16 cellular contexts compared by ENCODE assay signal in the genomic region with DNA sequence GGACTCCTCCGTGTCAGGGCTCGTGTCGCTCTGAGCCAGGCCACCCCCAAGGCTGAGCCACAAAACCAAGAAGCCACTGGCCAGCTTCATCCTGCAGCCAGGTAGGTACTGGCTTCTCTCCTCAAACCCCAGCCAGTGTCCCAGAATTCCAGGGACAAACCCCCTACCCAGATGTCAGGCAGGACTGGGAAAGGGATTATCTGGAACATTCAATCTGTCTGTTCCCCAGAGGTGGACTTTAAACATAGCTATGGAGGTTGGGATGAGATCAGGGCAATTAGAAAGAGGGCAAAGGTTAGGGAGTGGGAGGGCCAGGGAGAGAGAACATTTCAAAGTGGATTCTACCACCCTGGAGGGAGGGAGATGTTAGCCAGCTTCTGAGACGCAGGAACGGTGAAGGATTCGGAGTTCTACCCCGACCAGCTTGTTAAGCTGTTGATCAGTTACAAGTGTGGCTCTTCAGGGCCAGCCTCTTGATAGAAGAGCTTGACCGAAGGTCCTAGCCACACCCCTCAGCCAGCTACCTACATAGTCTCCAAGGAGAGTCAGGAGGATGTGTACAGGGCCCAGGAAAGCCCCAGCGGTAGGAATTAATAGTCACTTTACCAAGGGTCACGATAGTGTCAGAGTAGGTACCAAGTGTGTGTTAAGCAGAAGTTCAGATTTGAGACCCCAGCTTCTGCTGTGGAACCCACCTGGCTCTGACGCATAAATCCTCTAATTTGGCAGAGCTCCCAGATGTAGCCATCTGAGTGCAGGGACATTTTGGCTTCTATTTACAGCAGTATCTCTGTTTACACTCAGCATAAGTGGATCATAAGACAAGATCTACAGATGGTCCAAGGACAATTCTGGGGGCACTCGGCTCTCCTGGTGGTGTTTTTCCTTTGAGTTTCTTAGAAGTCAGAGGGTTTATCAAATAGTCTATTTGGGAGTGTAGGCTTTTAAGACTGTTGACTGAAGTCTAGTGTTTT. TPM values are rescaled to one million over a fixed set of nuclear protein-coding genes. Genes with fewer than 3 reads are reported as not detected.
A peak's percentile ranks its signal among the peaks of the same experiment; 100 is the strongest.
DNase-seq lines count a peak whose midpoint lies in the region; ATAC-seq, FAIRE-seq and TF ChIP-seq lines count a peak whose summit lies in the region.
"Had no signal": no experiment of that assay in that cellular context is flagged by ENCODE, and none has a peak within 500 bp of the region (broad histone marks: within the 10 kb centered on the region; RNA-seq: fewer than 3 reads in every experiment).

A gene with protein sequence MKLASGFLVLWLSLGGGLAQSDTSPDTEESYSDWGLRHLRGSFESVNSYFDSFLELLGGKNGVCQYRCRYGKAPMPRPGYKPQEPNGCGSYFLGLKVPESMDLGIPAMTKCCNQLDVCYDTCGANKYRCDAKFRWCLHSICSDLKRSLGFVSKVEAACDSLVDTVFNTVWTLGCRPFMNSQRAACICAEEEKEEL (minus strand): TSS at position 211 of the 974 bp plus-strand sequence. CDS start 121 bp downstream, at position 90.

- H3K36me3 Mint-ChIP-seq in WTC11: no peaks in the 10 kb centered on the region

- H4K20me1 ChIP-seq in OCI-LY7 (ENCODE audit: insufficient read depth, low read length): no peaks in the 10 kb centered on the region

- TF ChIP-seq CTCF in WTC11 (IDR thresholded peaks at IDR 0.05): no peak
- TF ChIP-seq CTCF in lung (IDR thresholded peaks at IDR 0.05; ENCODE audit: control extremely low read depth, extremely low read depth): no peak
- no peak for TF ChIP-seq CTCF in OCI-LY7 (conservative IDR thresholded peaks at IDR 0.05; ENCODE audit: low read length)

- H3K4me1 Mint-ChIP-seq in WTC11: peaks cover 30% of the 10 kb centered on the region
- H3K4me1 Mint-ChIP-seq: activated CD4-positive, alpha-beta T cell treated with anti-CD3 and anti-CD28 coated beads, Interleukin-2, amount 10 ng/mL, durations not matched to agents 7 days and 5 days had no signal

- no peak within 1 kb of the TSS for H3K4me3 Mint-ChIP-seq in WTC11
- H3K4me3 Mint-ChIP-seq: activated CD4-positive, alpha-beta T cell treated with anti-CD3 and anti-CD28 coated beads, Interleukin-2, amount 10 ng/mL, durations not matched to agents 7 days and 5 days had no signal

- H3K9me3 ChIP-seq in lung (ENCODE audit: control insufficient read depth in 2 of 2, insufficient read depth in 1 of 2, low read length in 1 of 2) (no peaks in the 10 kb centered on the region), OCI-LY7 (ENCODE audit: low read length) (no peaks in the 10 kb centered on the region)
- H3K9me3 ChIP-seq: pancreas, SJCRH30 had no signal

- H3K79me2 ChIP-seq in OCI-LY7 (ENCODE audit: insufficient read depth, low read depth, low read length): no peaks in the 10 kb centered on the region

- H3K4me1 ChIP-seq in lung (ENCODE audit: control insufficient read depth in 2 of 2, insufficient read depth in 2 of 2, low read length in 2 of 2) (no peaks in the 10 kb centered on the region), OCI-LY7 (ENCODE audit: insufficient read depth, low read length, poor library complexity, severe bottlenecking) (no peaks in the 10 kb centered on the region)
- H3K4me1 ChIP-seq: pancreas had no signal

- no peak for ATAC-seq in WTC11
- peak; percentile 76 for ATAC-seq in lung (ENCODE audit: insufficient read depth, low FRiP score)

- no peak within 1 kb of the TSS for H2AFZ ChIP-seq in OCI-LY7 (ENCODE audit: low read length)

- H3K4me3 ChIP-seq in lung (no peak within 1 kb of the TSS), OCI-LY7 (ENCODE audit: low read depth, low read length, poor library complexity, severe bottlenecking) (no peak within 1 kb of the TSS)
- H3K4me3 ChIP-seq: pancreas, SJCRH30 had no signal

- DNase-seq in D341Med (ENCODE audit: low spot score) (peak; percentile 34), NCI-H2029 treated with DMSO at 0.1 percent for 48 hours (lab: John Stamatoyannopoulos, UW) (peak; percentile 64), WTC11 (ENCODE audit: low spot score) (no peak), lung (ENCODE audit: low spot score) (peak; percentile 79), OCI-LY7 (ENCODE audit: low spot score) (no peak), H54 (ENCODE audit: insufficient read length, low spot score) (no peak), anterior cingulate cortex (lab: John Stamatoyannopoulos, UW) (no peak), NCI-H1930 (lab: John Stamatoyannopoulos, UW) (no peak)
- DNase-seq: activated CD4-positive, alpha-beta T cell treated with anti-CD3 and anti-CD28 coated beads, Interleukin-2, amount 10 ng/mL, durations not matched to agents 7 days and 5 days; activated naive CD4-positive, alpha-beta T cell treated with Interleukin-2 at 50 U/mL for 16 hours; cortex of kidney; pancreas had no signal

- no peaks in the 10 kb centered on the region for H3K27me3 ChIP-seq in lung (ENCODE audit: control insufficient read depth, insufficient read depth)
- H3K27me3 ChIP-seq: pancreas, SJCRH30 had no signal

- no peaks in the 10 kb centered on the region for H3K27me3 Mint-ChIP-seq in WTC11 (ENCODE audit: low read depth)

- no peak for FAIRE-seq in H54 (lab: Jason Lieb, UNC)
- FAIRE-seq: keratinocyte, pancreas had no signal

- WGBS in lung, 2 donors: 71 to 84% methylated on average over 12 of the region's 12 CpGs

- no peak within 1 kb of the TSS for H3K4me2 ChIP-seq in OCI-LY7 (ENCODE audit: low read length)

- H3K36me3 ChIP-seq in lung (ENCODE audit: control insufficient read depth in 2 of 2, insufficient read depth in 2 of 2, low read length in 2 of 2): no peaks in the 10 kb centered on the region
- no peaks in the 10 kb centered on the region for H3K36me3 ChIP-seq in OCI-LY7 (ENCODE audit: insufficient read depth, low read length)
- H3K36me3 ChIP-seq: pancreas, SJCRH30 had no signal

- intact Hi-C loops in OCI-LY7 (cut with micrococcal nuclease; ENCODE audit: unreplicated experiment): no loop called here

- CTCF ChIA-PET in WTC11 (lab: Charles Lee) (interaction anchor here (0.6 to 0.7 kb wide), 2 partner anchors 47 to 360 kb away, joined by 3 to 4 read pairs; no protein-coding TSS in a partner anchor), OCI-LY7 (lab: Charles Lee; ENCODE audit: unreplicated experiment) (no interaction called here)

- no TSS peak for BruUV-seq in OCI-LY7 (replicated peaks; lab: Mats Ljungman, UMichigan)

- H3K27ac ChIP-seq in lung (ENCODE audit: low read depth in 1 of 2, low read length in 1 of 2) (peak within 1 kb of the TSS in 1 of 2 donors; percentile 6), OCI-LY7 (ENCODE audit: low read depth, low read length, poor library complexity, severe bottlenecking) (no peak within 1 kb of the TSS)
- H3K27ac ChIP-seq: pancreas, SJCRH30 had no signal

- no peaks in the 10 kb centered on the region for H3K9me3 Mint-ChIP-seq in WTC11
- H3K9me3 Mint-ChIP-seq: activated CD4-positive, alpha-beta T cell treated with anti-CD3 and anti-CD28 coated beads, Interleukin-2, amount 10 ng/mL, durations not matched to agents 7 days and 5 days had no signal

- H3K9me2 ChIP-seq in OCI-LY7 (ENCODE audit: insufficient read depth, low read length): no peaks in the 10 kb centered on the region

- TF ChIP-seq POLR2A in H54 (IDR thresholded peaks at IDR 0.05; ENCODE audit: low read depth, low read length): no peak

- H3K27ac Mint-ChIP-seq in WTC11: 0 out of 2 replicates have a peak within 1 kb of the TSS, but pooled peaks have one; percentile 27
- H3K27ac Mint-ChIP-seq: activated CD4-positive, alpha-beta T cell treated with anti-CD3 and anti-CD28 coated beads, Interleukin-2, amount 10 ng/mL, durations not matched to agents 7 days and 5 days had no signal

- POLR2A ChIA-PET in WTC11 (lab: Charles Lee) (no interaction called here), OCI-LY7 (lab: Charles Lee) (interaction anchor here (0.6 kb wide), 1 partner anchor 47 kb away, joined by 5 read pairs; no protein-coding TSS in a partner anchor)

TF ChIP-seq in WTC11, 78 proteins besides CTCF, POLR2A, EP300 and RAD21:
- TF ChIP-seq ELF4 (CRISPR knock-in tag; IDR thresholded peaks at IDR 0.05; ENCODE audit: low read depth): no peak
- TF ChIP-seq USF1 (CRISPR knock-in tag; IDR thresholded peaks at IDR 0.05): no peak
- no peak for TF ChIP-seq ATF6 (CRISPR knock-in tag; IDR thresholded peaks at IDR 0.05)
- no peak for TF ChIP-seq CBFB (CRISPR knock-in tag; IDR thresholded peaks at IDR 0.05; ENCODE audit: low read depth)
- TF ChIP-seq EMX1 (CRISPR knock-in tag; IDR thresholded peaks at IDR 0.05): no peak
- TF ChIP-seq ZNF416 (CRISPR knock-in tag; IDR thresholded peaks at IDR 0.05): no peak
- TF ChIP-seq, protein P1, sequence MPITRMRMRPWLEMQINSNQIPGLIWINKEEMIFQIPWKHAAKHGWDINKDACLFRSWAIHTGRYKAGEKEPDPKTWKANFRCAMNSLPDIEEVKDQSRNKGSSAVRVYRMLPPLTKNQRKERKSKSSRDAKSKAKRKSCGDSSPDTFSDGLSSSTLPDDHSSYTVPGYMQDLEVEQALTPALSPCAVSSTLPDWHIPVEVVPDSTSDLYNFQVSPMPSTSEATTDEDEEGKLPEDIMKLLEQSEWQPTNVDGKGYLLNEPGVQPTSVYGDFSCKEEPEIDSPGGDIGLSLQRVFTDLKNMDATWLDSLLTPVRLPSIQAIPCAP (CRISPR knock-in tag; IDR thresholded peaks at IDR 0.05): no peak
- no peak for TF ChIP-seq FOXP1 (CRISPR knock-in tag; IDR thresholded peaks at IDR 0.05; ENCODE audit: borderline replicate concordance)
TF ChIP-seq in WTC11: peak in this region for 0.

RNA-seq across cellular contexts. Expression of the gene that starts here (rescaled TPM):
- total RNA-seq in WTC11 (2021) (not detected in 3 replicates), lung (1 to 10 TPM in 1 of 2 donors, under 1 TPM in 1; 0.68 to 2.0 TPM), OCI-LY7 (2022) (not detected in 2 replicates)
- 1 to 10 TPM in 1 of 2 donors, under 1 TPM in 1; 0.15 to 2.3 TPM for polyA plus RNA-seq in lung
- not detected in 2 replicates for total RNA-seq in OCI-LY7 (2014; rRNA removed; shearing (Covaris generic))
- total RNA-seq: activated CD4-positive, alpha-beta T cell treated with anti-CD3 and anti-CD28 coated beads, Interleukin-2, amount 10 ng/mL, durations not matched to agents 7 days and 5 days; M059J; pancreas; SJCRH30; subcutaneous adipose tissue had no signal
- polyA plus RNA-seq: keratinocyte, pancreas had no signal

Comparison
In these comparisons a context has a peak if more than half of its experiments do, and no peak if none do; other contexts are left out.
1. DNase-seq: peak in D341Med (single experiment), NCI-H2029 treated with DMSO at 0.1 percent for 48 hours (single experiment) and lung (single experiment); none in WTC11 (single experiment), OCI-LY7 (single experiment), H54 (single experiment), anterior cingulate cortex (0 of 58) and NCI-H1930 (0 of 2).